20 cellular contexts compared by ENCODE assay signal in the genomic region with DNA sequence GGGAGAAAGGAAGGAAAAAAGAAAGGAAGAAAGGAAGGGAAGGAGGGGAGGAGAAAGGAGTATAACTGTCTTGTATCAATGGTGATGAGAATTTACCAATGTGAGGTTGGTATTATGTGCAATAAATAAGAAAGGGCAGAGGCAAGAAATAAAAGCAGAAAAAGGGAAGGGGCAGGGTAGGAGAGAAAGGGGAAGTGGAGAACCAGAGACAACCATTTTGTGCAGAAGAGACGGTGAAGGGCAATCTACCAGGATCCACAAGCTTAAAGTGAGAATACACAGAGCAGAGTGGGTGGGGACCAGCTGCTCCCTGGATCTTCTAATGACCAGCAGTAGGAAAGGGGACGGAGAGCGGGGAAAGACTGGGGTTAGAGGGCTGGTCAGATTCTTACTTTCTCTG.
"Had no signal": no experiment of that assay in that cellular context is flagged by ENCODE, and none has a peak within 500 bp of the region (broad histone marks: within the 10 kb centered on the region; RNA-seq: fewer than 3 reads in every experiment).

No MANE protein-coding gene starts in this region.

- DNase-seq: activated CD4-positive, alpha-beta memory T cell treated with anti-CD3 and anti-CD28 coated beads, Interleukin-2, amount 10 ng/mL, durations not matched to agents 7 days and 5 days; activated CD4-positive, alpha-beta T cell treated with anti-CD3 and anti-CD28 coated beads for 48 hours; activated CD4-positive, CD25-positive, alpha-beta regulatory T cell; activated CD8-positive, alpha-beta memory T cell treated with anti-CD3 and anti-CD28 coated beads, Interleukin-2, amount 50 U/mL, for 4 hours; activated naive CD4-positive, alpha-beta T cell treated with anti-CD3 and anti-CD28 coated beads, Interleukin-2, amount 50 U/mL, for 16 hours; activated T-cell treated with anti-CD3 and anti-CD28 coated beads, Interleukin-2, amount 50 U/mL, for 4 hours; effector memory CD4-positive, alpha-beta T cell; immature natural killer cell; kidney glomerular epithelial cell; left ventricle myocardium inferior; mammary epithelial cell; midbrain; nucleus accumbens; stimulated activated CD4-positive, alpha-beta T cell treated with anti-CD3 and anti-CD28 coated beads, Interleukin-4, amount 100 ng/mL, for 24 hours; upper lobe of left lung had no signal

- H3K36me3 Mint-ChIP-seq: stimulated activated effector memory CD8-positive, alpha-beta T cell treated with anti-CD3 and anti-CD28 coated beads, Interleukin-12 subunit alpha, Interleukin-12 subunit beta, amount 100 ng/mL, for 72 hours had no signal

- H3K4me1 Mint-ChIP-seq: activated CD4-positive, alpha-beta memory T cell treated with anti-CD3 and anti-CD28 coated beads, Interleukin-2, amount 10 ng/mL, durations not matched to agents 7 days and 5 days; immature natural killer cell; nephron; stimulated activated effector memory CD8-positive, alpha-beta T cell treated with anti-CD3 and anti-CD28 coated beads, Interleukin-12 subunit alpha, Interleukin-12 subunit beta, amount 100 ng/mL, for 72 hours had no signal

- ATAC-seq: activated T-cell treated with anti-CD3 and anti-CD28 coated beads, Interleukin-2, amount 50 U/mL, for 4 hours; gastroesophageal sphincter; sciatic nerve; stimulated activated effector memory CD8-positive, alpha-beta T cell treated with anti-CD3 and anti-CD28 coated beads, Interleukin-12 subunit alpha, Interleukin-12 subunit beta, amount 100 ng/mL, for 72 hours had no signal

- H3K27me3 Mint-ChIP-seq: activated CD4-positive, alpha-beta memory T cell treated with anti-CD3 and anti-CD28 coated beads, Interleukin-2, amount 10 ng/mL, durations not matched to agents 7 days and 5 days; dendritic cell treated with granulocyte-macrophage colony-stimulating factor and Interleukin-4, amounts not matched to agents 40 ng/mL and 50 ng/mL, for 4 days had no signal

- H3K4me3 Mint-ChIP-seq: activated CD4-positive, alpha-beta memory T cell treated with anti-CD3 and anti-CD28 coated beads, Interleukin-2, amount 10 ng/mL, durations not matched to agents 7 days and 5 days; activated T-cell treated with anti-CD3 and anti-CD28 coated beads, Interleukin-2, amount 50 U/mL, for 4 hours; dendritic cell treated with granulocyte-macrophage colony-stimulating factor and Interleukin-4, amounts not matched to agents 40 ng/mL and 50 ng/mL, for 4 days; immature natural killer cell; nephron; stimulated activated effector memory CD8-positive, alpha-beta T cell treated with anti-CD3 and anti-CD28 coated beads, Interleukin-12 subunit alpha, Interleukin-12 subunit beta, amount 100 ng/mL, for 72 hours had no signal

- H3K27ac Mint-ChIP-seq: activated CD4-positive, alpha-beta memory T cell treated with anti-CD3 and anti-CD28 coated beads, Interleukin-2, amount 10 ng/mL, durations not matched to agents 7 days and 5 days; dendritic cell treated with granulocyte-macrophage colony-stimulating factor and Interleukin-4, amounts not matched to agents 40 ng/mL and 50 ng/mL, for 4 days; immature natural killer cell; nephron; stimulated activated effector memory CD8-positive, alpha-beta T cell treated with anti-CD3 and anti-CD28 coated beads, Interleukin-12 subunit alpha, Interleukin-12 subunit beta, amount 100 ng/mL, for 72 hours had no signal
